ENCODE assay signal across 23 cellular contexts in genomic region chr1:198805498-198806151, GRCh38.
"Had no signal": no experiment of that assay in that cellular context is flagged by ENCODE, and none has a peak within 500 bp of the region (broad histone marks: within the 10 kb centered on the region; RNA-seq: fewer than 3 reads in every experiment).

No MANE protein-coding gene starts in this region.

- H3K36me3 ChIP-seq: colonic mucosa, esophagus squamous epithelium, gastrocnemius medialis, heart right ventricle, left ventricle myocardium inferior, lower lobe of right lung had no signal

- FAIRE-seq: endometrium, islet of Langerhans, keratinocyte had no signal

- ATAC-seq: effector memory CD8-positive, alpha-beta T cell; esophagus mucosa; gastrocnemius medialis; heart right ventricle; left cardiac atrium; lower lobe of right lung had no signal

- H3K9me3 ChIP-seq: colonic mucosa, esophagus squamous epithelium, gastrocnemius medialis, heart right ventricle, left ventricle myocardium inferior, lower lobe of right lung had no signal

- H3K4me1 ChIP-seq: colonic mucosa, esophagus squamous epithelium, gastrocnemius medialis, left ventricle myocardium inferior, lower lobe of right lung had no signal

- H3K4me3 ChIP-seq: colonic mucosa, esophagus squamous epithelium, gastrocnemius medialis, heart right ventricle, left ventricle myocardium inferior, lower lobe of right lung had no signal

- DNase-seq: colonic mucosa; cortex of kidney; effector CD8-positive, alpha-beta T cell; effector memory CD8-positive, alpha-beta T cell; endodermal cell; erythroblast; esophagus squamous epithelium; foreskin fibroblast; foreskin melanocyte; gastrocnemius medialis; glutamatergic neuron; head of caudate nucleus; heart right ventricle; hippocampal formation; left cardiac atrium; left ventricle myocardium inferior; lower lobe of right lung; mesenchymal stem cell had no signal

- H3K27me3 ChIP-seq: colonic mucosa, esophagus squamous epithelium, gastrocnemius medialis, heart right ventricle had no signal

- H3K27ac ChIP-seq: colonic mucosa, epithelial cell of prostate, esophagus squamous epithelium, gastrocnemius medialis, heart right ventricle, left ventricle myocardium inferior, lower lobe of right lung had no signal
